2 cellular contexts compared by ENCODE assay signal in the genomic region with DNA sequence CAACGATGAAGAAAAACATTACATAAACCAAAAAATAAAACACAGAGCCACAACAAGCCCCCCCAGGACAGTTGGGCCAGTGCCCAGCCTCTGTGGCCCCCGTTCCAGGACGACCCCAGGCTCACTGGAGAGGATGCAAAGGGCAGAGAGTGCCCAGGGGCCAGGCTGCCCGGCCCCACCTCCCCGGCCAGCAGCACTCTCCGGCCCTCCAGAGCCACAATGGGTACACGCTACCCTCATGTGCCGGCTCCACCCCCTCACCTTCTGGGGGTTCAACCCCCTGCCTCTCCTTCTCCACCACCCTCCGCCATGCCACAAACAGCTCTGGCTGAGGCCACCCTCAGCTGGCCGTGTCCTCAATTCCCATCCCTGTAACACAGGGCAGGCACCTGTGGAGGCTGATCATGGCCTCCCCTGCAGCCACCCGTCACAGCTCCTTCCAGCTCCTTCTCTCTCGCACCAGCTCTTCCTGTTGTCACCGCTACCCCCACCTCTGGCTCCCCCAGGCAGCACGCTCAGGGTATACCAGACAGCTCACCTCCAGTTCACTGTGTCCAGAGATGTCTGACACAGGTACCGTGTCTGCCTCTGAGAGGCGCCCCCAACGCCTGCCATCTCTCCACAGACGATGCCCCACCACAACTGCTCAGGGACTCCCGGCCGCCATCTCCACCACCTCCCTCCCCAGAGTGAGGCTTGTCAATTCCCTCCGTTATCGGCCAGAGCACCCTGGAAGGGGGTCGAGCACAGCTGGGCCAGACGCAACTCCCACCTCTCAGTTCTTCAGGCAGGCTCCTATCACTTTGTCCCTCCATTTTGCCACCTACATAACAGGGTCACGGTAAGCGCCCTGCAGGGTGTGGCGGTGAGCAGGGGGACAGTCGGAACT.
TF ChIP-seq lines count a peak whose summit lies in the region.

No MANE protein-coding gene starts in this region.

TF ChIP-seq in HEK293, 187 proteins besides CTCF, POLR2A, EP300 and RAD21:
- no peak for TF ChIP-seq ZNF510 (tag by site-specific recombination; IDR thresholded peaks at IDR 0.05; ENCODE audit: insufficient replicate concordance)
- no peak for TF ChIP-seq ZNF747 (tag by site-specific recombination; IDR thresholded peaks at IDR 0.05)
- TF ChIP-seq, protein P1, sequence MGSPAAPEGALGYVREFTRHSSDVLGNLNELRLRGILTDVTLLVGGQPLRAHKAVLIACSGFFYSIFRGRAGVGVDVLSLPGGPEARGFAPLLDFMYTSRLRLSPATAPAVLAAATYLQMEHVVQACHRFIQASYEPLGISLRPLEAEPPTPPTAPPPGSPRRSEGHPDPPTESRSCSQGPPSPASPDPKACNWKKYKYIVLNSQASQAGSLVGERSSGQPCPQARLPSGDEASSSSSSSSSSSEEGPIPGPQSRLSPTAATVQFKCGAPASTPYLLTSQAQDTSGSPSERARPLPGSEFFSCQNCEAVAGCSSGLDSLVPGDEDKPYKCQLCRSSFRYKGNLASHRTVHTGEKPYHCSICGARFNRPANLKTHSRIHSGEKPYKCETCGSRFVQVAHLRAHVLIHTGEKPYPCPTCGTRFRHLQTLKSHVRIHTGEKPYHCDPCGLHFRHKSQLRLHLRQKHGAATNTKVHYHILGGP (tag by site-specific recombination; IDR thresholded peaks at IDR 0.05) = no peak
- TF ChIP-seq GLIS1 (tag by site-specific recombination; IDR thresholded peaks at IDR 0.05) = peak; percentile 29
- no peak for TF ChIP-seq ZFP69B (tag by site-specific recombination; IDR thresholded peaks at IDR 0.05)
- TF ChIP-seq, protein P2, sequence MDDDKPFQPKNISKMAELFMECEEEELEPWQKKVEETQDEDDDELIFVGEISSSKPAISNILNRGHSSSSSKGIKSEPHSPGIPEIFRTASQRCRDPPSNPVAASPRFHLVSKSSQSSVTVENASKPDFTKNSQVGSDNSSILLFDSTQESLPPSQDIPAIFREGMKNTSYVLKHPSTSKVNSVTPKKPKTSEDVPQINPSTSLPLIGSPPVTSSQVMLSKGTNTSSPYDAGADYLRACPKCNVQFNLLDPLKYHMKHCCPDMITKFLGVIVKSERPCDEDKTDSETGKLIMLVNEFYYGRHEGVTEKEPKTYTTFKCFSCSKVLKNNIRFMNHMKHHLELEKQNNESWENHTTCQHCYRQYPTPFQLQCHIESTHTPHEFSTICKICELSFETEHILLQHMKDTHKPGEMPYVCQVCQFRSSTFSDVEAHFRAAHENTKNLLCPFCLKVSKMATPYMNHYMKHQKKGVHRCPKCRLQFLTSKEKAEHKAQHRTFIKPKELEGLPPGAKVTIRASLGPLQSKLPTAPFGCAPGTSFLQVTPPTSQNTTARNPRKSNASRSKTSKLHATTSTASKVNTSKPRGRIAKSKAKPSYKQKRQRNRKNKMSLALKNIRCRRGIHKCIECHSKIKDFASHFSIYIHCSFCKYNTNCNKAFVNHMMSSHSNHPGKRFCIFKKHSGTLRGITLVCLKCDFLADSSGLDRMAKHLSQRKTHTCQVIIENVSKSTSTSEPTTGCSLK (tag by site-specific recombination; IDR thresholded peaks at IDR 0.05) = no peak
- TF ChIP-seq ZNF549 (tag by site-specific recombination; IDR thresholded peaks at IDR 0.05) = no peak
- no peak for TF ChIP-seq TCF7L2 (IDR thresholded peaks at IDR 0.05; ENCODE audit: borderline replicate concordance, low read depth, low read length)
- TF ChIP-seq REPIN1 (tag by site-specific recombination; IDR thresholded peaks at IDR 0.05; ENCODE audit: low read depth) = no peak
- TF ChIP-seq ZNF221 (tag by site-specific recombination; IDR thresholded peaks at IDR 0.05; ENCODE audit: borderline replicate concordance) = no peak
- TF ChIP-seq ZNF140 (tag by site-specific recombination; IDR thresholded peaks at IDR 0.05) = no peak
- TF ChIP-seq ZNF341 (tag by site-specific recombination; IDR thresholded peaks at IDR 0.05; ENCODE audit: low read depth) = peak; percentile 74
- TF ChIP-seq ZNF548 (tag by site-specific recombination; IDR thresholded peaks at IDR 0.05) = 0 out of 2 replicates have a peak, but pooled peaks have one; percentile 32
- no peak for TF ChIP-seq ZNF23 (tag by site-specific recombination; IDR thresholded peaks at IDR 0.05; ENCODE audit: borderline replicate concordance)
- peak; percentile 31; the same call in 1 of the 2 replicates for TF ChIP-seq SCRT1 (tag by site-specific recombination; IDR thresholded peaks at IDR 0.05; ENCODE audit: borderline replicate concordance)
- no peak for TF ChIP-seq ZNF292 (tag by site-specific recombination; IDR thresholded peaks at IDR 0.05; ENCODE audit: borderline replicate concordance, low read depth)
- no peak for TF ChIP-seq ZNF248 (tag by site-specific recombination; IDR thresholded peaks at IDR 0.05)
- TF ChIP-seq PRDM1 (tag by site-specific recombination; IDR thresholded peaks at IDR 0.05) = no peak
- no peak for TF ChIP-seq ZNF585B (tag by site-specific recombination; IDR thresholded peaks at IDR 0.05)
- no peak for TF ChIP-seq HOXA7 (CRISPR knock-in tag; IDR thresholded peaks at IDR 0.05; ENCODE audit: borderline replicate concordance)
- TF ChIP-seq ZNF366 (tag by site-specific recombination; conservative IDR thresholded peaks at IDR 0.05) = no peak
- TF ChIP-seq ZBTB8A (tag by site-specific recombination; IDR thresholded peaks at IDR 0.05) = no peak
- TF ChIP-seq GLIS2 (tag by site-specific recombination; IDR thresholded peaks at IDR 0.05) = 0 out of 2 replicates have a peak, but pooled peaks have one; percentile 36
- TF ChIP-seq SP3 (tag by site-specific recombination; IDR thresholded peaks at IDR 0.05) = no peak
- TF ChIP-seq EGR2 (tag by site-specific recombination; IDR thresholded peaks at IDR 0.05; ENCODE audit: low read depth) = no peak
- TF ChIP-seq SP7 (tag by site-specific recombination; IDR thresholded peaks at IDR 0.05) = no peak
- TF ChIP-seq ZNF501 (tag by site-specific recombination; IDR thresholded peaks at IDR 0.05) = no peak
- TF ChIP-seq SCRT2 (tag by site-specific recombination; IDR thresholded peaks at IDR 0.05) = peak; percentile 56
- TF ChIP-seq ZNF426 (tag by site-specific recombination; IDR thresholded peaks at IDR 0.05) = no peak

TF ChIP-seq in H1, 55 proteins besides CTCF, POLR2A, EP300 and RAD21:
- TF ChIP-seq RNF2 (IDR thresholded peaks at IDR 0.05; ENCODE audit: borderline replicate concordance, low read depth, low read length, missing control alignments, poor library complexity, severe bottlenecking) (no peak), SP4 (IDR thresholded peaks at IDR 0.05; ENCODE audit: low read length) (no peak), RFX5 (IDR thresholded peaks at IDR 0.05; ENCODE audit: borderline replicate concordance, low read depth, low read length) (no peak), JUND (IDR thresholded peaks at IDR 0.05; ENCODE audit: low read length) (no peak), JUN (IDR thresholded peaks at IDR 0.05; ENCODE audit: low read depth, low read length) (no peak), RXRA (IDR thresholded peaks at IDR 0.05; ENCODE audit: insufficient read depth, low read depth, low read length) (no peak), TEAD4 (IDR thresholded peaks at IDR 0.05; ENCODE audit: low read depth, low read length) (no peak), TBP (IDR thresholded peaks at IDR 0.05; ENCODE audit: low read depth, low read length) (no peak), HDAC6 (IDR thresholded peaks at IDR 0.05; ENCODE audit: low read depth, low read length) (no peak), NANOG (IDR thresholded peaks at IDR 0.05; ENCODE audit: insufficient read depth, low read depth, low read length, poor library complexity, severe bottlenecking) (no peak), SIRT6 (IDR thresholded peaks at IDR 0.05; ENCODE audit: low read length) (no peak)
- TF ChIP-seq, protein P3, sequence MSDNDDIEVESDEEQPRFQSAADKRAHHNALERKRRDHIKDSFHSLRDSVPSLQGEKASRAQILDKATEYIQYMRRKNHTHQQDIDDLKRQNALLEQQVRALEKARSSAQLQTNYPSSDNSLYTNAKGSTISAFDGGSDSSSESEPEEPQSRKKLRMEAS (IDR thresholded peaks at IDR 0.05) = no peak
- TF ChIP-seq, protein P4, sequence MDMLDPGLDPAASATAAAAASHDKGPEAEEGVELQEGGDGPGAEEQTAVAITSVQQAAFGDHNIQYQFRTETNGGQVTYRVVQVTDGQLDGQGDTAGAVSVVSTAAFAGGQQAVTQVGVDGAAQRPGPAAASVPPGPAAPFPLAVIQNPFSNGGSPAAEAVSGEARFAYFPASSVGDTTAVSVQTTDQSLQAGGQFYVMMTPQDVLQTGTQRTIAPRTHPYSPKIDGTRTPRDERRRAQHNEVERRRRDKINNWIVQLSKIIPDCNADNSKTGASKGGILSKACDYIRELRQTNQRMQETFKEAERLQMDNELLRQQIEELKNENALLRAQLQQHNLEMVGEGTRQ (IDR thresholded peaks at IDR 0.05; ENCODE audit: low read length) = no peak
